12 cellular contexts compared by ENCODE assay signal in genomic region chr20:41158082-41158625, GRCh38. TPM values are rescaled to one million over a fixed set of nuclear protein-coding genes. Genes with fewer than 3 reads are reported as not detected.
DNase-seq lines count a peak whose midpoint lies in the region; ATAC-seq and TF ChIP-seq lines count a peak whose summit lies in the region.
"Had no signal": no experiment of that assay in that cellular context is flagged by ENCODE, and none has a peak within 500 bp of the region (broad histone marks: within the 10 kb centered on the region; RNA-seq: fewer than 3 reads in every experiment).

No MANE protein-coding gene starts in this region.

- H3K4me1 ChIP-seq in DOHH2 (ENCODE audit: control insufficient read depth, low read length) = peaks cover 39% of the 10 kb centered on the region
- H3K4me1 ChIP-seq in OCI-LY7 (ENCODE audit: insufficient read depth, low read length, poor library complexity, severe bottlenecking) = peaks cover 51% of the 10 kb centered on the region

- H3K36me3 ChIP-seq in DOHH2 (ENCODE audit: control insufficient read depth, low read length) = peaks cover 27% of the 10 kb centered on the region
- peaks cover 38% of the 10 kb centered on the region for H3K36me3 ChIP-seq in OCI-LY7 (ENCODE audit: insufficient read depth, low read length)

- H3K4me3 ChIP-seq in DOHH2 (ENCODE audit: low read length) (no peak overlapping the region), OCI-LY7 (ENCODE audit: low read depth, low read length, poor library complexity, severe bottlenecking) (no peak overlapping the region), dorsolateral prefrontal cortex (no peak overlapping the region), skin epidermis (no peak overlapping the region)
- H3K4me3 ChIP-seq: left lung had no signal

- H3F3A ChIP-seq in DOHH2 (ENCODE audit: control insufficient read depth, insufficient read depth) = no peaks in the 10 kb centered on the region

- no peak for ATAC-seq in activated CD4-positive, CD25-positive, alpha-beta regulatory T cell treated with anti-CD3 and anti-CD28 coated beads, Interleukin-2, amount 50 U/mL, for 24 hours
- ATAC-seq in HG02840 (IDR thresholded peaks at IDR 0.05; ENCODE audit: low FRiP score, unreplicated experiment) = no peak

- POLR2A ChIA-PET in OCI-LY7 (lab: Charles Lee) = interaction anchor here (0.8 to 1.9 kb wide), 7 partner anchors 8 to 190 kb away, joined by 3 to 8 read pairs (median 3); no protein-coding TSS in a partner anchor

- no peak overlapping the region for H2AFZ ChIP-seq in OCI-LY7 (ENCODE audit: low read length)

- no peaks in the 10 kb centered on the region for H3K9me2 ChIP-seq in DOHH2 (replicated peaks; ENCODE audit: control insufficient read depth, low read length)
- no peaks in the 10 kb centered on the region for H3K9me2 ChIP-seq in OCI-LY7 (ENCODE audit: insufficient read depth, low read length)

- CTCF ChIA-PET in OCI-LY7 (lab: Charles Lee; ENCODE audit: unreplicated experiment) = interaction anchor here (1.0 to 1.6 kb wide), 2 partner anchors 14 to 265 kb away, joined by 3 to 5 read pairs; no protein-coding TSS in a partner anchor

- peaks cover 5% of the 10 kb centered on the region; the same call in 1 of the 2 replicates for H4K20me1 ChIP-seq in DOHH2 (ENCODE audit: control insufficient read depth, insufficient read depth, low read depth, low read length)
- no peaks in the 10 kb centered on the region; the same call in 1 of the 2 replicates for H4K20me1 ChIP-seq in OCI-LY7 (ENCODE audit: insufficient read depth, low read length)

- no TSS peak for BruUV-seq in OCI-LY7 (replicated peaks; lab: Mats Ljungman, UMichigan)

- no peaks in the 10 kb centered on the region for H3K9me3 ChIP-seq in DOHH2 (ENCODE audit: control insufficient read depth, insufficient read depth, low read length)
- no peaks in the 10 kb centered on the region for H3K9me3 ChIP-seq in OCI-LY7 (ENCODE audit: low read length)
- H3K9me3 ChIP-seq: left lung had no signal

- intact Hi-C loops in OCI-LY7 (cut with micrococcal nuclease; ENCODE audit: unreplicated experiment) = no loop called here
- intact Hi-C loops in dorsolateral prefrontal cortex (cut with DNase I) = no loop called here

- H3K79me2 ChIP-seq in DOHH2 (ENCODE audit: control insufficient read depth, low read length) (peaks cover 63% of the 10 kb centered on the region), OCI-LY7 (ENCODE audit: insufficient read depth, low read depth, low read length) (peaks cover 33% of the 10 kb centered on the region)

- H3K4me2 ChIP-seq in DOHH2 (ENCODE audit: low read length) = peak overlapping the region; percentile 50; the same call in 1 of the 2 replicates
- peak overlapping the region; percentile 65 for H3K4me2 ChIP-seq in OCI-LY7 (ENCODE audit: low read length)

- no peaks in the 10 kb centered on the region for H3K27me3 ChIP-seq in DOHH2 (ENCODE audit: control insufficient read depth, low read length)
- no peaks in the 10 kb centered on the region for H3K27me3 ChIP-seq in dorsolateral prefrontal cortex
- H3K27me3 ChIP-seq: left lung had no signal

- H3K27ac ChIP-seq in DOHH2 (ENCODE audit: low read depth, low read length) (no peak overlapping the region), OCI-LY7 (ENCODE audit: low read depth, low read length, poor library complexity, severe bottlenecking) (peak overlapping the region; percentile 57), dorsolateral prefrontal cortex (peak overlapping the region in 39 of 59 donors; percentile 2 to 96 (median 43)), skin epidermis (peak overlapping the region in 18 of 21 experiments; percentile 13 to 90 (median 68))

- TF ChIP-seq CTCF in DOHH2 (IDR thresholded peaks at IDR 0.05; ENCODE audit: low read depth, low read length, poor library complexity, severe bottlenecking) (no peak), OCI-LY7 (conservative IDR thresholded peaks at IDR 0.05; ENCODE audit: low read length) (no peak), dorsolateral prefrontal cortex (IDR thresholded peaks at IDR 0.05 in 54 of 56, conservative IDR thresholded peaks at IDR 0.05 in 2 of 56; ENCODE audit: low read depth in 1 of 56, partially characterized antibody in 56 of 56) (no peak)

- DNase-seq in OCI-LY7 (ENCODE audit: low spot score) (no peak), dorsolateral prefrontal cortex (no peak), AG08395 (ENCODE audit: low spot score) (no peak)
- DNase-seq: dermis blood vessel endothelial cell, left lung, NCI-H1105 treated with DMSO at 0.1 percent for 48 hours, NCI-H524, SIG-M5 had no signal

RNA-seq across cellular contexts. Expression of gene PLCG1, which starts 20.8 kb away (rescaled TPM):
- total RNA-seq in OCI-LY7 (2014; rRNA removed; shearing (Covaris generic)) = 92.6 and 103 TPM in 2 replicates
- 121 TPM in 2 replicates for total RNA-seq in OCI-LY7 (2022)
- 100 to 1,000 TPM; 110 to 346 (median 179) TPM for total RNA-seq in dorsolateral prefrontal cortex
